10 cellular contexts compared by ENCODE assay signal in genomic region chr4:165700855-165701254, GRCh38.
DNase-seq lines count a peak whose midpoint lies in the region; ATAC-seq, FAIRE-seq and TF ChIP-seq lines count a peak whose summit lies in the region.
"Had no signal": no experiment of that assay in that cellular context is flagged by ENCODE, and none has a peak within 500 bp of the region (broad histone marks: within the 10 kb centered on the region; RNA-seq: fewer than 3 reads in every experiment).

No MANE protein-coding gene starts in this region.

- H3K27ac ChIP-seq in SJCRH30: no peak overlapping the region

- DNase-seq in BJ (ENCODE audit: low read depth): no peak
- no peak for DNase-seq in LNCaP clone FGC (ENCODE audit: low read depth)
- DNase-seq in epithelial cell of proximal tubule (ENCODE audit: low read depth): no peak
- DNase-seq in SJCRH30: no peak
- no peak for DNase-seq in NCI-H1436 (lab: John Stamatoyannopoulos, UW)
- no peak for DNase-seq in RCC 7860 (ENCODE audit: low spot score)
- DNase-seq in retina: no peak
- DNase-seq: dermis blood vessel endothelial cell, posterior cingulate gyrus had no signal

- CTCF ChIA-PET in BJ (lab: Yijun Ruan, JAX): no interaction called here

- H3K27me3 ChIP-seq in BJ (ENCODE audit: control insufficient read depth, insufficient read depth, low read length) (no peaks in the 10 kb centered on the region), SJCRH30 (no peaks in the 10 kb centered on the region)

- H3K36me3 ChIP-seq in BJ (ENCODE audit: control insufficient read depth, insufficient read depth, low read length): no peaks in the 10 kb centered on the region
- no peaks in the 10 kb centered on the region for H3K36me3 ChIP-seq in SJCRH30

- no peak for FAIRE-seq in RCC 7860 (lab: Jason Lieb, UNC)

- TF ChIP-seq CTCF in BJ (IDR thresholded peaks at IDR 0.05; ENCODE audit: insufficient read depth, low read depth, low read length): peak; percentile 5; the same call in 1 of the 2 replicates
- TF ChIP-seq CTCF in LNCaP clone FGC (IDR thresholded peaks at IDR 0.05; ENCODE audit: control insufficient read depth, extremely low read depth, insufficient read depth): peak; percentile 41
- TF ChIP-seq CTCF in epithelial cell of proximal tubule (conservative IDR thresholded peaks at IDR 0.05; ENCODE audit: low read depth, low read length): peak; percentile 62

- peak; percentile 52 for ATAC-seq in GM18511 (IDR thresholded peaks at IDR 0.05; ENCODE audit: unreplicated experiment)

- no peak overlapping the region for H3K4me3 ChIP-seq in BJ (ENCODE audit: low read depth, low read length)
- H3K4me3 ChIP-seq in LNCaP clone FGC (ENCODE audit: low read depth, low read length): no peak overlapping the region
- H3K4me3 ChIP-seq in epithelial cell of proximal tubule (ENCODE audit: low read depth, low read length): no peak overlapping the region
- H3K4me3 ChIP-seq in SJCRH30: no peak overlapping the region

- POLR2A ChIA-PET in BJ (lab: Charles Lee): no interaction called here

- peaks cover 17% of the 10 kb centered on the region for H3K4me1 ChIP-seq in SJCRH30

- no peaks in the 10 kb centered on the region for H3K9me3 ChIP-seq in SJCRH30 (replicated peaks)

Comparison
In these comparisons a context has a peak if more than half of its experiments do, and no peak if none do; other contexts are left out.
1. CTCF ChIP-seq: peak in every context shown above with its lines; median percentile 62 in epithelial cell of proximal tubule; 41 in LNCaP clone FGC; 5 in BJ.